Comparison of ENCODE assay signal across 12 cellular contexts in genomic region chrX:56798866-56799864, GRCh38.
DNase-seq lines count a peak whose midpoint lies in the region; ATAC-seq and TF ChIP-seq lines count a peak whose summit lies in the region.
"Had no signal": no experiment of that assay in that cellular context is flagged by ENCODE, and none has a peak within 500 bp of the region (broad histone marks: within the 10 kb centered on the region; RNA-seq: fewer than 3 reads in every experiment).

No MANE protein-coding gene starts in this region.

- CTCF ChIA-PET in CD8-positive, alpha-beta memory T cell (lab: Charles Lee): no interaction called here
- CTCF ChIA-PET in IMR-90 (lab: Yijun Ruan, JAX): no interaction called here

- no peak overlapping the region for H3K9ac ChIP-seq in IMR-90 (ENCODE audit: low read depth, low read length)

- BruUV-seq in IMR-90 (replicated peaks; lab: Mats Ljungman, UMichigan): no TSS peak

- TF ChIP-seq CTCF in IMR-90 (conservative IDR thresholded peaks at IDR 0.05; ENCODE audit: low read depth, low read length) (0 out of 2 replicates have a peak, but pooled peaks have one; percentile 13), breast epithelium (IDR thresholded peaks at IDR 0.05) (peak in 1 of 3 donors; percentile 34), GM23338 (conservative IDR thresholded peaks at IDR 0.05; ENCODE audit: low read depth in 2 of 2) (no peak)

- no peak overlapping the region for H3K4me3 ChIP-seq in CD8-positive, alpha-beta memory T cell (ENCODE audit: low read length)
- no peak overlapping the region for H3K4me3 ChIP-seq in IMR-90 (ENCODE audit: insufficient read depth, low read depth, low read length)
- peak overlapping the region in 2 of 3 donors; percentile 20 to 27 for H3K4me3 ChIP-seq in breast epithelium
- no peak overlapping the region for H3K4me3 ChIP-seq in GM23338
- H3K4me3 ChIP-seq: PC-9 had no signal

- H2AFZ ChIP-seq in IMR-90 (replicated peaks; ENCODE audit: low read length, poor library complexity) (no peak overlapping the region), GM23338 (no peak overlapping the region)
- H2AFZ ChIP-seq: PC-9 had no signal

- H3K9me3 ChIP-seq in CD8-positive, alpha-beta memory T cell (ENCODE audit: low read length): no peaks in the 10 kb centered on the region
- no peaks in the 10 kb centered on the region for H3K9me3 ChIP-seq in IMR-90 (ENCODE audit: control insufficient read depth, insufficient read depth, low read length)
- H3K9me3 ChIP-seq in breast epithelium: no peaks in the 10 kb centered on the region

- no peak overlapping the region for H3K4ac ChIP-seq in IMR-90 (ENCODE audit: low read depth, low read length)

- no peak overlapping the region for H2BK15ac ChIP-seq in IMR-90 (ENCODE audit: low read depth, low read length)

- no peak overlapping the region for H2BK120ac ChIP-seq in IMR-90 (ENCODE audit: low read depth, low read length)

- H3K79me2 ChIP-seq in GM23338 (replicated peaks; ENCODE audit: insufficient read depth): no peaks in the 10 kb centered on the region

- H2AK9ac ChIP-seq in IMR-90 (replicated peaks; ENCODE audit: low read depth, low read length, poor library complexity): no peak overlapping the region

- no peak overlapping the region for H3K27ac ChIP-seq in CD8-positive, alpha-beta memory T cell (ENCODE audit: low read depth, low read length)
- no peak overlapping the region for H3K27ac ChIP-seq in IMR-90 (ENCODE audit: insufficient read depth, low read length)
- no peak overlapping the region for H3K27ac ChIP-seq in breast epithelium
- no peak overlapping the region for H3K27ac ChIP-seq in GM23338 (ENCODE audit: low read depth)
- H3K27ac ChIP-seq: PC-9 had no signal

- H3K56ac ChIP-seq in IMR-90 (ENCODE audit: extremely low read depth, insufficient read depth, low read length): no peak overlapping the region

- H2BK20ac ChIP-seq in IMR-90 (ENCODE audit: low read depth, low read length): no peak overlapping the region

- in situ Hi-C loops in IMR-90 (cut with MboI; ENCODE audit: low sequenced_read_pairs): no loop called here

- H3K4me1 ChIP-seq in CD8-positive, alpha-beta memory T cell (ENCODE audit: insufficient read depth, low read length): peaks cover 38% of the 10 kb centered on the region
- H3K4me1 ChIP-seq in IMR-90 (ENCODE audit: control insufficient read depth, insufficient read depth, low read length): no peaks in the 10 kb centered on the region; the same call in 1 of the 2 replicates
- H3K4me1 ChIP-seq in breast epithelium: no peaks in the 10 kb centered on the region
- peaks cover 3% of the 10 kb centered on the region; the same call in 1 of the 2 replicates for H3K4me1 ChIP-seq in GM23338 (ENCODE audit: insufficient read depth)

- no peaks in the 10 kb centered on the region for H3K36me3 ChIP-seq in CD8-positive, alpha-beta memory T cell (ENCODE audit: insufficient read depth, low read length)
- H3K36me3 ChIP-seq in IMR-90 (ENCODE audit: control insufficient read depth, insufficient read depth, low read length): no peaks in the 10 kb centered on the region
- no peaks in the 10 kb centered on the region for H3K36me3 ChIP-seq in breast epithelium
- no peaks in the 10 kb centered on the region for H3K36me3 ChIP-seq in GM23338 (ENCODE audit: insufficient read depth)

- H3K23ac ChIP-seq in IMR-90 (ENCODE audit: low read depth, low read length): no peak overlapping the region

- H3K4me2 ChIP-seq in IMR-90 (ENCODE audit: low read depth, low read length) (no peak overlapping the region), GM23338 (no peak overlapping the region)
- H3K4me2 ChIP-seq: PC-9 had no signal

- ATAC-seq in IMR-90 (ENCODE audit: low read depth) (no peak), GM23338 (no peak), HG03354 (IDR thresholded peaks at IDR 0.05; ENCODE audit: poor library complexity, severe bottlenecking, unreplicated experiment) (no peak)
- no peak for ATAC-seq in naive thymus-derived CD8-positive, alpha-beta T cell

- peak overlapping the region; percentile 17 to 94 (median 80) for H3K27ac Mint-ChIP-seq in CD8-positive, alpha-beta memory T cell
- H3K27ac Mint-ChIP-seq in naive thymus-derived CD8-positive, alpha-beta T cell: peak overlapping the region; percentile 43 to 98 (median 88)
- H3K27ac Mint-ChIP-seq in GM23338: no peak overlapping the region
- H3K27ac Mint-ChIP-seq: dendritic cell treated with granulocyte-macrophage colony-stimulating factor and Interleukin-4, amounts not matched to agents 40 ng/mL and 50 ng/mL, for 4 days had no signal

- no peak overlapping the region for H3K4me3 Mint-ChIP-seq in CD8-positive, alpha-beta memory T cell
- H3K4me3 Mint-ChIP-seq in naive thymus-derived CD8-positive, alpha-beta T cell: peak overlapping the region in 3 of 10 donors; percentile 30 to 43 (median 33)
- no peak overlapping the region for H3K4me3 Mint-ChIP-seq in GM23338
- H3K4me3 Mint-ChIP-seq: dendritic cell treated with granulocyte-macrophage colony-stimulating factor and Interleukin-4, amounts not matched to agents 40 ng/mL and 50 ng/mL, for 4 days had no signal

- H2AK5ac ChIP-seq in IMR-90 (ENCODE audit: low read depth, low read length): no peak overlapping the region

- peaks cover 0 to 8% (median 4%) of the 10 kb centered on the region in 3 donors for H3K36me3 Mint-ChIP-seq in CD8-positive, alpha-beta memory T cell
- peaks cover 0 to 11% (median 0%) of the 10 kb centered on the region in 3 donors for H3K36me3 Mint-ChIP-seq in naive thymus-derived CD8-positive, alpha-beta T cell
- peaks cover 28% of the 10 kb centered on the region; the same call in 2 of the 3 replicates for H3K36me3 Mint-ChIP-seq in GM23338 (ENCODE audit: low read depth)

- H4K5ac ChIP-seq in IMR-90 (ENCODE audit: low read depth, low read length): no peak overlapping the region

- peaks cover 0 to 2% of the 10 kb centered on the region in 2 experiments; a peak in 1 of 4 replicates for H3K79me1 ChIP-seq in IMR-90 (ENCODE audit: low read depth in 1 of 2, low read length in 2 of 2)

- intact Hi-C loops in IMR-90 (cut with micrococcal nuclease): no loop called here
- intact Hi-C loops in breast epithelium (cut with DNase I; ENCODE audit: low total_unique reads): no loop called here

- H3K9me1 ChIP-seq in IMR-90 (ENCODE audit: insufficient read depth, low read length): no peaks in the 10 kb centered on the region

- POLR2A ChIA-PET in CD8-positive, alpha-beta memory T cell (lab: Charles Lee): no interaction called here
- POLR2A ChIA-PET in IMR-90 (lab: Charles Lee; ENCODE audit: unreplicated experiment): no interaction called here
- POLR2A ChIA-PET in naive thymus-derived CD8-positive, alpha-beta T cell (lab: Charles Lee): no interaction called here

- H4K20me1 ChIP-seq in IMR-90 (ENCODE audit: insufficient read depth, low read length) (no peaks in the 10 kb centered on the region), GM23338 (replicated peaks; ENCODE audit: insufficient read depth) (no peaks in the 10 kb centered on the region)

- no peak for TF ChIP-seq RAD21 in IMR-90 (IDR thresholded peaks at IDR 0.05; ENCODE audit: low read length)

- no peaks in the 10 kb centered on the region for H3F3A ChIP-seq in GM23338 (replicated peaks; ENCODE audit: low read depth)

- H2BK5ac ChIP-seq in IMR-90 (ENCODE audit: low read depth, low read length, poor library complexity, severe bottlenecking): no peak overlapping the region

- H3K9me2 ChIP-seq in GM23338 (ENCODE audit: insufficient read depth): no peaks in the 10 kb centered on the region

- WGBS in IMR-90 (ENCODE audit: extremely low coverage in 2 of 2, insufficient read length in 1 of 2), 2 experiments: 66% methylated on average over 6 of the region's 13 CpGs; no CpG with 5 or more reads in 1 of the 2 experiments

- H3K18ac ChIP-seq in IMR-90 (ENCODE audit: low read depth, low read length): no peak overlapping the region

- no peak for DNase-seq in CD8-positive, alpha-beta memory T cell
- DNase-seq in IMR-90: no peak
- peak in 1 of 2 donors; percentile 64 for DNase-seq in breast epithelium (ENCODE audit: low spot score in 2 of 2)
- no peak for DNase-seq in naive thymus-derived CD8-positive, alpha-beta T cell
- no peak for DNase-seq in GM23338 (ENCODE audit: low spot score)
- DNase-seq in effector CD4-positive, alpha-beta T cell: no peak
- no peak for DNase-seq in SKM-1 treated with dmso at 0.1 percent for 144 hours (lab: John Stamatoyannopoulos, UW; ENCODE audit: unreplicated experiment)
- DNase-seq: GF-D8, occipital lobe, PC-9 had no signal

- dilution Hi-C loops in IMR-90 (cut with HindIII; ENCODE audit: low sequenced_read_pairs, unreplicated experiment): no loop called here

- peaks cover 0 to 2% of the 10 kb centered on the region in 2 donors for H3K27me3 Mint-ChIP-seq in CD8-positive, alpha-beta memory T cell
- H3K27me3 Mint-ChIP-seq in naive thymus-derived CD8-positive, alpha-beta T cell: no peaks in the 10 kb centered on the region
- peaks cover 9% of the 10 kb centered on the region for H3K27me3 Mint-ChIP-seq in GM23338 (ENCODE audit: insufficient read depth, low read depth, poor library complexity)
- H3K27me3 Mint-ChIP-seq: dendritic cell treated with granulocyte-macrophage colony-stimulating factor and Interleukin-4, amounts not matched to agents 40 ng/mL and 50 ng/mL, for 4 days had no signal

- peaks cover 47 to 76% (median 68%) of the 10 kb centered on the region in 3 donors for H3K4me1 Mint-ChIP-seq in CD8-positive, alpha-beta memory T cell
- peaks cover 33 to 70% (median 54%) of the 10 kb centered on the region in 4 donors for H3K4me1 Mint-ChIP-seq in naive thymus-derived CD8-positive, alpha-beta T cell
- H3K4me1 Mint-ChIP-seq in GM23338: peaks cover 27% of the 10 kb centered on the region

- TF ChIP-seq POLR2A in IMR-90 (IDR thresholded peaks at IDR 0.05; ENCODE audit: low read depth, low read length): no peak
- no peak for TF ChIP-seq POLR2A in breast epithelium (IDR thresholded peaks at IDR 0.05)

- H3K14ac ChIP-seq in IMR-90 (replicated peaks; ENCODE audit: low read depth, low read length): no peak overlapping the region

- H4K8ac ChIP-seq in IMR-90 (ENCODE audit: low read depth in 2 of 2, low read length in 2 of 2): no peak overlapping the region

- H3K9me3 Mint-ChIP-seq in CD8-positive, alpha-beta memory T cell: no peaks in the 10 kb centered on the region
- no peaks in the 10 kb centered on the region for H3K9me3 Mint-ChIP-seq in naive thymus-derived CD8-positive, alpha-beta T cell
- H3K9me3 Mint-ChIP-seq in GM23338: no peaks in the 10 kb centered on the region; the same call in 2 of the 3 replicates

- H4K91ac ChIP-seq in IMR-90 (ENCODE audit: insufficient read depth, low read depth, low read length): no peak overlapping the region

- H3K27me3 ChIP-seq in CD8-positive, alpha-beta memory T cell (ENCODE audit: insufficient read depth, low read length, poor library complexity, severe bottlenecking): no peaks in the 10 kb centered on the region
- peaks cover 3% of the 10 kb centered on the region; the same call in 1 of the 2 replicates for H3K27me3 ChIP-seq in IMR-90 (ENCODE audit: control insufficient read depth, insufficient read depth, low read length)
- peaks cover 0 to 7% of the 10 kb centered on the region in 2 donors for H3K27me3 ChIP-seq in breast epithelium
- no peaks in the 10 kb centered on the region for H3K27me3 ChIP-seq in GM23338 (ENCODE audit: insufficient read depth)

TF ChIP-seq in IMR-90, 13 proteins besides CTCF, POLR2A, EP300 and RAD21 (continues in another document):
- TF ChIP-seq RFX5 (IDR thresholded peaks at IDR 0.05; ENCODE audit: low read depth, low read length): no peak

TF ChIP-seq in GM23338, 12 proteins besides CTCF, POLR2A, EP300 and RAD21 (continues in another document):
- no peak for TF ChIP-seq POLR2AphosphoS5 (IDR thresholded peaks at IDR 0.05; ENCODE audit: low read depth)

Comparison
In these comparisons a context has a peak if more than half of its experiments do, and no peak if none do; other contexts are left out.
1. H3K4me3 ChIP-seq: peak in breast epithelium (2 of 3); none in CD8-positive, alpha-beta memory T cell (single experiment), IMR-90 (single experiment) and GM23338 (single experiment).